Comparison of ENCODE assay signal across 12 cellular contexts in genomic region chr22:15565063-15565462, GRCh38. TPM values are rescaled to one million over a fixed set of nuclear protein-coding genes. Genes with fewer than 3 reads are reported as not detected.
DNase-seq lines count a peak whose midpoint lies in the region; ATAC-seq and TF ChIP-seq lines count a peak whose summit lies in the region.
"Not testable (repeated sequence)": the region's sequence is repeated elsewhere in the genome, so short reads cannot be mapped to it uniquely, and the experiment has no call there.
"Had no signal": no experiment of that assay in that cellular context is flagged by ENCODE, and none has a peak within 500 bp of the region (broad histone marks: within the 10 kb centered on the region; RNA-seq: fewer than 3 reads in every experiment).

No MANE protein-coding gene starts in this region.

- not testable (repeated sequence) for TF ChIP-seq CTCF in omental fat pad (IDR thresholded peaks at IDR 0.05)

- DNase-seq in omental fat pad (ENCODE audit: low spot score): not testable (repeated sequence)

- ATAC-seq in omental fat pad (ENCODE audit: low FRiP score): peak; percentile 90

RNA-seq across cellular contexts. Expression of gene OR11H1, which starts 37.1 kb away (rescaled TPM):
- not detected for total RNA-seq in omental fat pad
- total RNA-seq: A172; A673; B cell; Caco-2; Calu3; CD4-positive, alpha-beta memory T cell; CD4-positive, alpha-beta T cell; CD4-positive, CD25-positive, alpha-beta regulatory T cell; CD8-positive, alpha-beta memory T cell; CD8-positive, alpha-beta T cell; Daoy had no signal
